30 cellular contexts compared by ENCODE assay signal in genomic region chr2:58387701-58388100, GRCh38.
"Had no signal": no experiment of that assay in that cellular context is flagged by ENCODE, and none has a peak within 500 bp of the region (broad histone marks: within the 10 kb centered on the region; RNA-seq: fewer than 3 reads in every experiment).

No MANE protein-coding gene starts in this region.

- H3K27me3 ChIP-seq: brain microvascular endothelial cell, esophagus squamous epithelium, left lung, sigmoid colon, upper lobe of left lung had no signal

- ATAC-seq: activated CD4-positive, CD25-positive, alpha-beta regulatory T cell treated with anti-CD3 and anti-CD28 coated beads, Interleukin-2, amount 50 U/mL, for 24 hours; left lung; mucosa of descending colon; natural killer cell treated with Interleukin-12 subunit alpha and Interleukin-12 subunit beta and Interleukin-15 and Interleukin-18, amount 100 ng/mL, for 72 hours; stimulated activated memory B cell treated with anti-CD40 and anti-IgM and Interleukin-4, amounts not matched to agents 10 μg/mL and 1 μg/mL and 100 μg/mL, for 72 hours; stimulated activated naive CD8-positive, alpha-beta T cell treated with anti-CD3 and anti-CD28 coated beads, Interleukin-15, amount 100 ng/mL, for 72 hours had no signal

- H3K4me1 ChIP-seq: esophagus squamous epithelium, left lung, sigmoid colon, upper lobe of left lung had no signal

- H3K27ac ChIP-seq: brain microvascular endothelial cell, esophagus squamous epithelium, left lung, sigmoid colon, upper lobe of left lung had no signal

- DNase-seq: activated CD4-positive, alpha-beta T cell treated with anti-CD3 and anti-CD28 coated beads for 48 hours; activated CD4-positive, alpha-beta T cell treated with anti-CD3 and anti-CD28 coated beads, Interleukin-2, amount 50 U/mL, for 48 hours; activated CD8-positive, alpha-beta memory T cell treated with anti-CD3 and anti-CD28 coated beads, Interleukin-2, amount 50 U/mL, for 4 hours; activated effector memory CD4-positive, alpha-beta T cell treated with anti-CD3 and anti-CD28 coated beads, Interleukin-2, amount 50 U/mL, for 16 hours; activated naive CD4-positive, alpha-beta T cell treated with anti-CD3 and anti-CD28 coated beads for 36 hours; activated naive CD8-positive, alpha-beta T cell treated with anti-CD3 and anti-CD28 coated beads, Interleukin-2, amount 10 ng/mL, durations not matched to agents 7 days and 5 days; activated T-cell treated with anti-CD3 and anti-CD28 coated beads, Interleukin-2, amount 50 U/mL, for 1 hour; brain microvascular endothelial cell; central memory CD4-positive, alpha-beta T cell; endodermal cell; esophagus squamous epithelium; left lung; mucosa of descending colon; retina; sigmoid colon; small intestine; stimulated activated CD4-positive, alpha-beta T cell treated with anti-CD3 and anti-CD28 coated beads, Interleukin-1b, Interleukin-23, amount 100 ng/mL, for 48 hours; stimulated activated CD4-positive, alpha-beta T cell treated with anti-CD3 and anti-CD28 coated beads, Interleukin-4, amount 100 ng/mL, for 4 hours; stimulated activated CD8-positive, alpha-beta memory T cell treated with anti-CD3 and anti-CD28 coated beads, Interleukin-4, amount 100 ng/mL, for 48 hours; stimulated activated naive CD8-positive, alpha-beta T cell treated with anti-CD3 and anti-CD28 coated beads, Interleukin-15, amount 100 ng/mL, for 72 hours; substantia nigra; T-helper 1 cell had no signal

- H3K4me3 ChIP-seq: esophagus squamous epithelium, left lung, lung, mucosa of descending colon, sigmoid colon, upper lobe of left lung had no signal

- FAIRE-seq: astrocyte, frontal cortex, islet of Langerhans, small intestine had no signal

- H3K9me3 ChIP-seq: esophagus squamous epithelium, left lung, mucosa of descending colon, sigmoid colon, upper lobe of left lung had no signal

- H3K36me3 ChIP-seq: brain microvascular endothelial cell, esophagus squamous epithelium, left lung, sigmoid colon, upper lobe of left lung had no signal
